ENCODE assay signal across 26 cellular contexts in genomic region chr1:39048745-39049370, GRCh38. TPM values are rescaled to one million over a fixed set of nuclear protein-coding genes. Genes with fewer than 3 reads are reported as not detected.
DNase-seq lines count a peak whose midpoint lies in the region; ATAC-seq and TF ChIP-seq lines count a peak whose summit lies in the region.
"Had no signal": no experiment of that assay in that cellular context is flagged by ENCODE, and none has a peak within 500 bp of the region (broad histone marks: within the 10 kb centered on the region; RNA-seq: fewer than 3 reads in every experiment).

No MANE protein-coding gene starts in this region.

- BruUV-seq in A673 (replicated peaks; lab: Mats Ljungman, UMichigan), result no TSS peak

- no peak overlapping the region for H3K4me3 Mint-ChIP-seq in WTC11
- H3K4me3 Mint-ChIP-seq: activated CD8-positive, alpha-beta T cell treated with anti-CD3 and anti-CD28 coated beads for 36 hours; activated naive CD4-positive, alpha-beta T cell treated with anti-CD3 and anti-CD28 coated beads, Interleukin-2, amount 50 U/mL, for 24 hours; activated T-cell treated with anti-CD3 and anti-CD28 coated beads, Interleukin-2, amount 50 U/mL, for 4 hours; CD4-positive, alpha-beta T cell; memory B cell; nephron had no signal

- TF ChIP-seq CTCF in A673 (conservative IDR thresholded peaks at IDR 0.05; ENCODE audit: low read depth, low read length) (no peak), esophagus muscularis mucosa (IDR thresholded peaks at IDR 0.05) (no peak), WTC11 (IDR thresholded peaks at IDR 0.05) (no peak)

- no peaks in the 10 kb centered on the region for H3K27me3 Mint-ChIP-seq in WTC11 (ENCODE audit: low read depth)
- H3K27me3 Mint-ChIP-seq: activated CD8-positive, alpha-beta T cell treated with anti-CD3 and anti-CD28 coated beads for 36 hours; activated naive CD4-positive, alpha-beta T cell treated with anti-CD3 and anti-CD28 coated beads, Interleukin-2, amount 50 U/mL, for 24 hours; CD4-positive, alpha-beta T cell; memory B cell had no signal

- ATAC-seq in HG02610 (IDR thresholded peaks at IDR 0.05; ENCODE audit: unreplicated experiment) (peak; percentile 40), WTC11 (no peak)
- ATAC-seq: activated CD8-positive, alpha-beta T cell treated with anti-CD3 and anti-CD28 coated beads for 36 hours; activated T-cell treated with anti-CD3 and anti-CD28 coated beads, Interleukin-2, amount 50 U/mL, for 4 hours; body of pancreas had no signal

- H3K36me3 ChIP-seq in A673 (ENCODE audit: insufficient read depth, low read length, poor library complexity, severe bottlenecking) (no peaks in the 10 kb centered on the region), esophagus muscularis mucosa (peaks cover 0 to 32% (median 8%) of the 10 kb centered on the region in 4 donors), mesodermal cell (ENCODE audit: control insufficient read depth, insufficient read depth, low read length) (peaks cover 6% of the 10 kb centered on the region)

- POLR2A ChIA-PET in A673 (lab: Charles Lee; ENCODE audit: low non-redundant PET) (no interaction called here), WTC11 (lab: Charles Lee) (no interaction called here)

- H3K36me3 Mint-ChIP-seq in WTC11, result peaks cover 7% of the 10 kb centered on the region; the same call in 1 of the 2 replicates

- peaks cover 12% of the 10 kb centered on the region for H3K4me1 Mint-ChIP-seq in WTC11
- H3K4me1 Mint-ChIP-seq: nephron had no signal

- no peak for TF ChIP-seq EP300 in esophagus muscularis mucosa (IDR thresholded peaks at IDR 0.05)

- no peaks in the 10 kb centered on the region for H3K9me3 ChIP-seq in A673 (ENCODE audit: low read depth, low read length, poor library complexity, severe bottlenecking)
- no peaks in the 10 kb centered on the region for H3K9me3 ChIP-seq in esophagus muscularis mucosa
- no peaks in the 10 kb centered on the region for H3K9me3 ChIP-seq in mesodermal cell (ENCODE audit: control insufficient read depth, low read length)
- H3K9me3 ChIP-seq: body of pancreas, psoas muscle, testis had no signal

- H3K4me1 ChIP-seq in A673 (ENCODE audit: insufficient read depth, low read length, poor library complexity, severe bottlenecking) (no peaks in the 10 kb centered on the region), esophagus muscularis mucosa (peaks cover 0 to 13% (median 10%) of the 10 kb centered on the region in 4 donors), mesodermal cell (ENCODE audit: control insufficient read depth, insufficient read depth, low read length, poor library complexity, severe bottlenecking) (peaks cover 26% of the 10 kb centered on the region)
- H3K4me1 ChIP-seq: body of pancreas had no signal

- no peak overlapping the region for H3K4me3 ChIP-seq in A673 (ENCODE audit: low read depth, low read length, poor library complexity, severe bottlenecking)
- H3K4me3 ChIP-seq in esophagus muscularis mucosa, result no peak overlapping the region
- H3K4me3 ChIP-seq in mesodermal cell (ENCODE audit: extremely low read depth, insufficient read depth, low read length, poor library complexity, severe bottlenecking), result no peak overlapping the region
- H3K4me3 ChIP-seq: body of pancreas, psoas muscle, testis had no signal

- no peak for DNase-seq in A673 (ENCODE audit: low spot score)
- DNase-seq in esophagus muscularis mucosa (ENCODE audit: extremely low spot score), result no peak
- no peak for DNase-seq in WTC11 (ENCODE audit: low spot score)
- no peak for DNase-seq in NOMO-1 treated with dmso at 0.1 percent for 144 hours (lab: John Stamatoyannopoulos, UW; ENCODE audit: unreplicated experiment)
- DNase-seq in germinal center (ENCODE audit: low spot score), result no peak
- no peak for DNase-seq in NCI-H1105 (lab: John Stamatoyannopoulos, UW)
- DNase-seq: ACHN; activated CD8-positive, alpha-beta T cell treated with anti-CD3 and anti-CD28 coated beads for 36 hours; activated T-cell treated with anti-CD3 and anti-CD28 coated beads, Interleukin-2, amount 50 U/mL, for 4 hours; body of pancreas; CD4-positive, alpha-beta T cell; DND-41; H7; head of caudate nucleus; KBM-7; NCI-H2029; NCI-H510A treated with DMSO at 0.1 percent for 48 hours; OCI-M1; psoas muscle; SIG-M5; testis had no signal

- WGBS in esophagus muscularis mucosa, result 90% methylated on average over 7 of the region's 7 CpGs
- 85 to 94% methylated on average over 4 to 5 of the region's 7 CpGs for WGBS in mesodermal cell (ENCODE audit: insufficient coverage in 2 of 2), 2 experiments

- H3K27ac Mint-ChIP-seq in WTC11, result no peak overlapping the region
- H3K27ac Mint-ChIP-seq: activated CD8-positive, alpha-beta T cell treated with anti-CD3 and anti-CD28 coated beads for 36 hours; activated naive CD4-positive, alpha-beta T cell treated with anti-CD3 and anti-CD28 coated beads, Interleukin-2, amount 50 U/mL, for 24 hours; CD4-positive, alpha-beta T cell; memory B cell; nephron had no signal

- H3K27ac ChIP-seq in A673 (ENCODE audit: low read depth, low read length, poor library complexity, severe bottlenecking) (peak overlapping the region; percentile 23), esophagus muscularis mucosa (replicated peaks in 1 of 4) (peak overlapping the region; percentile 14 to 71 (median 50)), mesodermal cell (ENCODE audit: low read depth, low read length, severe bottlenecking) (peak overlapping the region; percentile 89)
- H3K27ac ChIP-seq: body of pancreas, psoas muscle had no signal

- intact Hi-C loops in A673 (cut with micrococcal nuclease; ENCODE audit: unreplicated experiment) (no loop called here), esophagus muscularis mucosa (cut with DNase I) (no loop called here)

- H3K27me3 ChIP-seq in A673 (replicated peaks; ENCODE audit: insufficient read depth, low read depth, low read length, poor library complexity), result no peaks in the 10 kb centered on the region
- no peaks in the 10 kb centered on the region for H3K27me3 ChIP-seq in esophagus muscularis mucosa
- H3K27me3 ChIP-seq: body of pancreas, testis had no signal

- H3K9me3 Mint-ChIP-seq in WTC11, result no peaks in the 10 kb centered on the region
- H3K9me3 Mint-ChIP-seq: activated CD8-positive, alpha-beta T cell treated with anti-CD3 and anti-CD28 coated beads for 36 hours; activated naive CD4-positive, alpha-beta T cell treated with anti-CD3 and anti-CD28 coated beads, Interleukin-2, amount 50 U/mL, for 24 hours; activated T-cell treated with anti-CD3 and anti-CD28 coated beads, Interleukin-2, amount 50 U/mL, for 4 hours; CD4-positive, alpha-beta T cell; memory B cell; nephron had no signal

- CTCF ChIA-PET in A673 (lab: Charles Lee) (interaction anchor here (0.6 to 0.7 kb wide), 2 partner anchors 26 to 621 kb away, joined by 3 read pairs; no protein-coding TSS in a partner anchor), WTC11 (lab: Charles Lee) (no interaction called here)

- TF ChIP-seq POLR2A in esophagus muscularis mucosa (IDR thresholded peaks at IDR 0.05; ENCODE audit: low read depth), result no peak

TF ChIP-seq in WTC11, 78 proteins besides CTCF, POLR2A, EP300 and RAD21:
- TF ChIP-seq STAT6 (CRISPR knock-in tag; conservative IDR thresholded peaks at IDR 0.05; ENCODE audit: low read depth) (no peak), CREB1 (CRISPR knock-in tag; IDR thresholded peaks at IDR 0.05) (no peak)

RNA-seq across cellular contexts. Expression of gene NDUFS5, which starts 22.7 kb away (rescaled TPM):
- total RNA-seq in A673 (2021) (279 and 284 TPM in 2 replicates), esophagus muscularis mucosa (100 to 1,000 TPM; 274 to 655 (median 373) TPM), WTC11 (2021) (402 to 430 TPM (median 414 TPM) in 3 replicates)
- polyA plus RNA-seq in mesodermal cell (2013, experiment 1 of 2), result 433 TPM
- polyA plus RNA-seq in mesodermal cell (2013, experiment 2 of 2), result 442 TPM

RNA-seq across cellular contexts. Expression of gene AKIRIN1, which starts 57.8 kb away (rescaled TPM):
- total RNA-seq in A673 (2021) (76.3 and 87.0 TPM in 2 replicates), esophagus muscularis mucosa (10 to 100 TPM; 59.0 to 93.1 (median 69.2) TPM), WTC11 (2021) (183 to 214 TPM (median 212 TPM) in 3 replicates)
- 83.5 TPM for polyA plus RNA-seq in mesodermal cell (2013, experiment 1 of 2)
- 80.7 TPM for polyA plus RNA-seq in mesodermal cell (2013, experiment 2 of 2)

Comparison
In these comparisons a context has a peak if more than half of its experiments do, and no peak if none do; other contexts are left out.
1. H3K27ac ChIP-seq: peak in every context shown above with its lines; median percentile 89 in mesodermal cell; 50 in esophagus muscularis mucosa; 23 in A673.